ENCODE assay signal across 31 cellular contexts in genomic region chr14:54257424-54257823, GRCh38.
A peak's percentile ranks its signal among the peaks of the same experiment; 100 is the strongest.
DNase-seq lines count a peak whose midpoint lies in the region; ATAC-seq lines count a peak whose summit lies in the region.
"Had no signal": no experiment of that assay in that cellular context is flagged by ENCODE, and none has a peak within 500 bp of the region (broad histone marks: within the 10 kb centered on the region; RNA-seq: fewer than 3 reads in every experiment).

No MANE protein-coding gene starts in this region.

- no peaks in the 10 kb centered on the region for H3K36me3 ChIP-seq in HAP-1 (replicated peaks)
- no peaks in the 10 kb centered on the region for H3K36me3 ChIP-seq in adipocyte (ENCODE audit: control insufficient read depth, insufficient read depth, low read length, severe bottlenecking)
- no peaks in the 10 kb centered on the region for H3K36me3 ChIP-seq in mesendoderm (ENCODE audit: control insufficient read depth, insufficient read depth, low read length)
- H3K36me3 ChIP-seq: BLaER1 treated with 17β-estradiol and CSF1 and Interleukin-3, amounts not matched to agents 10 nM and 100 nM; breast epithelium; colonic mucosa; tibial nerve had no signal

- no peak overlapping the region for H2BK120ac ChIP-seq in mesendoderm (ENCODE audit: low read depth, low read length)

- H3K27me3 ChIP-seq in HAP-1 (ENCODE audit: low read depth), result peaks cover 18% of the 10 kb centered on the region
- H3K27me3 ChIP-seq in adipocyte (replicated peaks; ENCODE audit: control insufficient read depth, insufficient read depth, low read length), result no peaks in the 10 kb centered on the region
- H3K27me3 ChIP-seq in mesendoderm (ENCODE audit: insufficient read depth, low read length, poor library complexity), result no peaks in the 10 kb centered on the region
- H3K27me3 ChIP-seq: BLaER1 treated with 17β-estradiol and CSF1 and Interleukin-3, amounts not matched to agents 10 nM and 100 nM; breast epithelium; colonic mucosa; tibial nerve had no signal

- H3K23ac ChIP-seq in mesendoderm (ENCODE audit: low read length), result no peak overlapping the region

- H3K9me3 ChIP-seq in HAP-1 (no peaks in the 10 kb centered on the region), adipocyte (ENCODE audit: control insufficient read depth, low read length) (no peaks in the 10 kb centered on the region)
- H3K9me3 ChIP-seq: breast epithelium, colonic mucosa, tibial nerve had no signal

- no peak overlapping the region for H3K4me2 ChIP-seq in mesendoderm (ENCODE audit: low read length)

- H3K9ac ChIP-seq in adipocyte (ENCODE audit: low read length), result no peak overlapping the region
- H3K9ac ChIP-seq in mesendoderm (ENCODE audit: low read length), result no peak overlapping the region
- H3K9ac ChIP-seq: BLaER1 treated with 17β-estradiol and CSF1 and Interleukin-3, amounts not matched to agents 10 nM and 100 nM had no signal

- no peaks in the 10 kb centered on the region for H3K79me1 ChIP-seq in mesendoderm (ENCODE audit: low read length)

- in situ Hi-C loops in HAP-1 (cut with MboI; ENCODE audit: low sequenced_read_pairs), result no loop called here

- H3K4me3 ChIP-seq in HAP-1 (no peak overlapping the region), adipocyte (ENCODE audit: low read length) (peak overlapping the region; percentile 8), mesendoderm (ENCODE audit: low read length) (no peak overlapping the region)
- H3K4me3 ChIP-seq: BLaER1 treated with 17β-estradiol and CSF1 and Interleukin-3, amounts not matched to agents 10 nM and 100 nM; breast epithelium; colonic mucosa; tibial nerve had no signal

- H4K5ac ChIP-seq in mesendoderm (ENCODE audit: low read length), result no peak overlapping the region

- peak overlapping the region; percentile 25 for H3K18ac ChIP-seq in mesendoderm (ENCODE audit: low read length)

- no peak overlapping the region for H3K4ac ChIP-seq in mesendoderm (ENCODE audit: low read depth, low read length)

- H2BK15ac ChIP-seq in mesendoderm (replicated peaks; ENCODE audit: low read depth), result no peak overlapping the region

- no peak overlapping the region for H2BK5ac ChIP-seq in mesendoderm (ENCODE audit: low read length)

- no CpG with 5 or more reads among the region's 3 CpGs for WGBS in mesendoderm (ENCODE audit: extremely low coverage, insufficient coverage, low lambda C conversion rate)

- H3K27ac ChIP-seq in mesendoderm (ENCODE audit: low read depth, low read length), result peak overlapping the region; percentile 15
- H3K27ac ChIP-seq: BLaER1 treated with 17β-estradiol and CSF1 and Interleukin-3, amounts not matched to agents 10 nM and 100 nM; breast epithelium; colonic mucosa; epithelial cell of prostate; tibial nerve had no signal

- H2AK5ac ChIP-seq in mesendoderm (ENCODE audit: low read length), result no peak overlapping the region

- DNase-seq in HAP-1 (ENCODE audit: low spot score in 2 of 2) (peak; percentile 12 to 50), adipocyte (ENCODE audit: low read depth) (no peak), mesendoderm (peak; percentile 97), anterior cingulate cortex (lab: John Stamatoyannopoulos, UW) (no peak), NCI-H128 (lab: John Stamatoyannopoulos, UW; ENCODE audit: unreplicated experiment) (no peak)
- DNase-seq: activated CD4-positive, alpha-beta T cell treated with anti-CD3 and anti-CD28 coated beads for 1 hour; activated CD8-positive, alpha-beta memory T cell treated with anti-CD3 and anti-CD28 coated beads, Interleukin-2, amount 50 U/mL, for 48 hours; activated CD8-positive, alpha-beta T cell treated with anti-CD3 and anti-CD28 coated beads for 36 hours; activated naive CD4-positive, alpha-beta T cell treated with anti-CD3 and anti-CD28 coated beads, Interleukin-2, amount 10 ng/mL, durations not matched to agents 7 days and 5 days; amniotic stem cell; colonic mucosa; effector CD8-positive, alpha-beta T cell; GOT3; hippocampal formation; IMR-90; mesenchymal stem cell; NCI-H1436; NCI-H2081 treated with DMSO at 0.1 percent for 48 hours; NCI-H226; NCI-H69; SHP77; stimulated activated CD4-positive, alpha-beta T cell treated with anti-CD3 and anti-CD28 coated beads, Interleukin-4, amount 100 ng/mL, for 24 hours; T-helper 2 cell had no signal

- no peaks in the 10 kb centered on the region for H3K79me2 ChIP-seq in mesendoderm (ENCODE audit: control insufficient read depth, insufficient read depth, low read length)

- H4K8ac ChIP-seq in mesendoderm (ENCODE audit: low read depth, low read length), result no peak overlapping the region

- H3K56ac ChIP-seq in mesendoderm (ENCODE audit: low read length), result no peak overlapping the region

- H3K4me1 ChIP-seq in HAP-1 (peaks cover 5% of the 10 kb centered on the region; the same call in 1 of the 2 replicates), adipocyte (ENCODE audit: control insufficient read depth, insufficient read depth, low read length) (peaks cover 32% of the 10 kb centered on the region), mesendoderm (ENCODE audit: control insufficient read depth, low read depth, low read length) (peaks cover 4% of the 10 kb centered on the region)
- H3K4me1 ChIP-seq: breast epithelium, colonic mucosa had no signal

- ATAC-seq in HG03432 (IDR thresholded peaks at IDR 0.05; ENCODE audit: unreplicated experiment) (no peak), GM21723 (IDR thresholded peaks at IDR 0.05; ENCODE audit: unreplicated experiment) (no peak)
- ATAC-seq: activated CD8-positive, alpha-beta T cell treated with anti-CD3 and anti-CD28 coated beads for 36 hours; left lobe of liver; Panc1 had no signal

Comparison
In these comparisons a context has a peak if more than half of its experiments do, and no peak if none do; other contexts are left out.
1. DNase-seq: peak in HAP-1 (2 of 2) and mesendoderm (single experiment); none in adipocyte (single experiment), anterior cingulate cortex (0 of 58) and NCI-H128 (single experiment).